8 cellular contexts compared by ENCODE assay signal in genomic region chr13:48975926-48976676, GRCh38. TPM values are rescaled to one million over a fixed set of nuclear protein-coding genes. Genes with fewer than 3 reads are reported as not detected.
DNase-seq lines count a peak whose midpoint lies in the region; ATAC-seq and TF ChIP-seq lines count a peak whose summit lies in the region.

No MANE protein-coding gene starts in this region.

- H3K4me3 Mint-ChIP-seq in HFFc6 = peak overlapping the region; percentile 97
- H3K4me3 Mint-ChIP-seq in activated naive CD8-positive, alpha-beta T cell treated with anti-CD3 and anti-CD28 coated beads for 36 hours = peak overlapping the region; percentile 98

- peak overlapping the region; percentile 95 for H3K27ac ChIP-seq in parathyroid adenoma
- peak overlapping the region; percentile 96 for H3K27ac ChIP-seq in tibial artery

- intact Hi-C loops in Right ventricle myocardium inferior (cut with DNase I) (loop anchor here (5.0 to 10.0 kb wide), 4 partner anchors 104 to 466 kb away; partner anchors contain the start of genes CAB39L and SETDB2), tibial artery (cut with DNase I; ENCODE audit: low total_unique reads) (loop anchor here (5.0 to 10.0 kb wide), 4 partner anchors 119 to 516 kb away; partner anchors contain the start of gene CDADC1)

- H3K4me3 ChIP-seq in parathyroid adenoma (ENCODE audit: low read depth, low read length) (peak overlapping the region; percentile 83), tibial artery (peak overlapping the region; percentile 84 to 90)

- H3K4me1 ChIP-seq in parathyroid adenoma (no peaks in the 10 kb centered on the region), tibial artery (peaks cover 0 to 47% (median 22%) of the 10 kb centered on the region in 4 donors)

- H3K36me3 ChIP-seq in parathyroid adenoma (ENCODE audit: control insufficient read depth, insufficient read depth, low read length) = no peaks in the 10 kb centered on the region
- H3K36me3 ChIP-seq in tibial artery = no peaks in the 10 kb centered on the region

- peak overlapping the region; percentile 70 for H3K4me2 ChIP-seq in parathyroid adenoma (ENCODE audit: low read length)

- H3K27me3 Mint-ChIP-seq in HFFc6 (ENCODE audit: insufficient read depth) = no peaks in the 10 kb centered on the region
- H3K27me3 Mint-ChIP-seq in activated naive CD8-positive, alpha-beta T cell treated with anti-CD3 and anti-CD28 coated beads for 36 hours = no peaks in the 10 kb centered on the region

- peaks cover 42% of the 10 kb centered on the region for H3K9me3 Mint-ChIP-seq in HFFc6
- H3K9me3 Mint-ChIP-seq in activated naive CD8-positive, alpha-beta T cell treated with anti-CD3 and anti-CD28 coated beads for 36 hours = peaks cover 23% of the 10 kb centered on the region

- H3K79me2 ChIP-seq in parathyroid adenoma = no peaks in the 10 kb centered on the region

- peak overlapping the region; percentile 67 for H3K9ac ChIP-seq in parathyroid adenoma

- H3K9me3 ChIP-seq in parathyroid adenoma (ENCODE audit: control insufficient read depth, low read length) = no peaks in the 10 kb centered on the region
- no peaks in the 10 kb centered on the region for H3K9me3 ChIP-seq in tibial artery

- H3K4me1 Mint-ChIP-seq in HFFc6 (ENCODE audit: low read depth) = peaks cover 38% of the 10 kb centered on the region
- peaks cover 38% of the 10 kb centered on the region for H3K4me1 Mint-ChIP-seq in activated naive CD8-positive, alpha-beta T cell treated with anti-CD3 and anti-CD28 coated beads for 36 hours

- peaks cover 50% of the 10 kb centered on the region for H3K36me3 Mint-ChIP-seq in HFFc6 (ENCODE audit: low read depth)
- peaks cover 50% of the 10 kb centered on the region for H3K36me3 Mint-ChIP-seq in activated naive CD8-positive, alpha-beta T cell treated with anti-CD3 and anti-CD28 coated beads for 36 hours

- peak overlapping the region; percentile 94 for H3K27ac Mint-ChIP-seq in HFFc6
- peak overlapping the region; percentile 98 for H3K27ac Mint-ChIP-seq in activated naive CD8-positive, alpha-beta T cell treated with anti-CD3 and anti-CD28 coated beads for 36 hours

- H3K27me3 ChIP-seq in parathyroid adenoma (ENCODE audit: control insufficient read depth, insufficient read depth, low read length) (no peaks in the 10 kb centered on the region), tibial artery (no peaks in the 10 kb centered on the region)

- peak; percentile 92 for DNase-seq in GM10266 (ENCODE audit: extremely low spot score)
- peak; percentile 71 for DNase-seq in HFFc6
- DNase-seq in MV-4-11 (lab: John Stamatoyannopoulos, UW) = peak; percentile 69
- peak; percentile 73 for DNase-seq in SKM-1 (lab: John Stamatoyannopoulos, UW; ENCODE audit: unreplicated experiment)
- DNase-seq in activated naive CD8-positive, alpha-beta T cell treated with anti-CD3 and anti-CD28 coated beads for 36 hours = peak; percentile 90
- DNase-seq in Right ventricle myocardium inferior (ENCODE audit: missing footprints) = peak; percentile 96
- peak; percentile 83 to 92 for DNase-seq in tibial artery

- TF ChIP-seq CTCF in GM10266 (IDR thresholded peaks at IDR 0.05; ENCODE audit: control insufficient read depth, insufficient read depth, low read depth, missing control alignments) (no peak), HFFc6 (IDR thresholded peaks at IDR 0.05) (peak; percentile 59), parathyroid adenoma (IDR thresholded peaks at IDR 0.05) (no peak), tibial artery (IDR thresholded peaks at IDR 0.05) (no peak)

- peak; percentile 94 for ATAC-seq in Right ventricle myocardium inferior

- peak overlapping the region; percentile 91 for H2AFZ ChIP-seq in parathyroid adenoma

RNA-seq across cellular contexts. Expression of gene FNDC3A, which starts 0.4 kb away (rescaled TPM):
- total RNA-seq in HFFc6 (2021; fragmentation: NEBNext Ultra II Directional; extraction: Animal tissue kit (Norgen Biotek cat#: 25700)) = 10 to 100 TPM; 60.3 to 73.8 (median 67.9) TPM
- total RNA-seq in activated naive CD8-positive, alpha-beta T cell treated with anti-CD3 and anti-CD28 coated beads for 36 hours = 10 to 100 TPM; 23.1 to 24.1 TPM
- 18.4 TPM for total RNA-seq in Right ventricle myocardium inferior

Comparison
In these comparisons a context has a peak if more than half of its experiments do, and no peak if none do; other contexts are left out.
1. Peak in every context shown above with its lines: DNase-seq, ATAC-seq, H3K4me3 ChIP-seq and H3K27ac ChIP-seq.